8 cellular contexts compared by ENCODE assay signal in the genomic region with DNA sequence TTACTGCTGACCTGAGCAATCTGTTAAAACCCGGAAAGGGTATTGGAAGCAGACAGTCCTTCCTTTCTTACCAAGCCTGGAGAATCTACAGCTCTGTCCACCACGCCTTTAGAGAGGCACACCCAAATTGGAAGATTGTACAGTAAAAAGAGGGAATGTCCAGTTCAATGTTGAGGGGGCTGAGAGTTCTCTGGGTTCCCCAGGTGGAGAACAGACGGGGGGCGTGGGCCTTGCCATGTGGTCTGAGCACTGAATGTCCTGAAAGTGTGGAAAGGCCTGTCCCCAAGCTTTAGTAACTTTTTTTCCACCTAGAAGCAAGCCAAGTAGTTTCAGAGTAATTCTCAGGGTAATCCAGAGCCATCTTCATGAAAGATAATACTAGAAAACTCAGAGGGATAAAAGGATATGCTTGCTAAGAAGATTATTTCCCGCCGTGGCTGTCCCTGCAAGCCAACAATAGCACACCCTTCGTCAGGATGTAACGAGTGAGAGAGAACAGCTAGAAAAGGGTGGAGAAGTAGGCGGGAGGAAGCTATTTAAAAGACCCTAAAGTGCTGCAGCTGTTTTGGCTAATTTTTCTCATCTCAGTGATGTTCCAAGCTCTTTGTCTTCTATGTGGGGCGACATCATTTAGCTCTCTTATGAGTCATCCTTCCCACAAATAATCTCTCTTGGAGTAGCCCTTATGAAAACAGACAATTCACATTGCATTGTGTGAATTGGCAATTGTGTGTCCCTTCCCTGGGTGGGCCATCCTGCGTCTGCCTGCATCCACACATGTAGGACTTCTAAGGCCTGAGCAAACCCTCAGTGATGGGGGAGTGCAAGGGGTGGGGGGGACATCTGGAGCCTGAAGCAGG.
A peak's percentile ranks its signal among the peaks of the same experiment; 100 is the strongest.
DNase-seq lines count a peak whose midpoint lies in the region; ATAC-seq and TF ChIP-seq lines count a peak whose summit lies in the region.

No MANE protein-coding gene starts in this region.

- H3K4me3 ChIP-seq in neural progenitor cell: no peak overlapping the region

- H3K4me3 Mint-ChIP-seq in endothelial cell (ENCODE audit: unreplicated experiment) (no peak overlapping the region), neural progenitor cell (no peak overlapping the region)
- H3K4me3 Mint-ChIP-seq in activated T-cell treated with anti-CD3 and anti-CD28 coated beads, Interleukin-2, amount 50 U/mL, for 72 hours: no peak overlapping the region

- H3K36me3 ChIP-seq in neural progenitor cell: no peaks in the 10 kb centered on the region

- no peaks in the 10 kb centered on the region for H4K20me1 ChIP-seq in neural progenitor cell (ENCODE audit: low read depth)

- no peaks in the 10 kb centered on the region for H3K79me2 ChIP-seq in neural progenitor cell (ENCODE audit: low read depth)

- H3K4me2 ChIP-seq in neural progenitor cell: peak overlapping the region; percentile 0

- H3K27ac ChIP-seq in neural progenitor cell: peak overlapping the region; percentile 51

- DNase-seq in Ammon's horn (ENCODE audit: low spot score): peak; percentile 67
- DNase-seq in NCI-H748 (lab: John Stamatoyannopoulos, UW; ENCODE audit: unreplicated experiment): peak; percentile 83
- no peak for DNase-seq in endothelial cell (ENCODE audit: low spot score)
- DNase-seq in neural progenitor cell (ENCODE audit: low spot score): peak; percentile 19
- no peak for DNase-seq in activated T-cell treated with anti-CD3 and anti-CD28 coated beads, Interleukin-2, amount 50 U/mL, for 72 hours
- DNase-seq in LoVo (ENCODE audit: low spot score): no peak
- no peak for DNase-seq in NCI-H446 (lab: John Stamatoyannopoulos, UW)

- H3K4me1 Mint-ChIP-seq in endothelial cell (ENCODE audit: unreplicated experiment): peaks cover 10% of the 10 kb centered on the region
- H3K4me1 Mint-ChIP-seq in neural progenitor cell: peaks cover 31% of the 10 kb centered on the region
- H3K4me1 Mint-ChIP-seq in activated T-cell treated with anti-CD3 and anti-CD28 coated beads, Interleukin-2, amount 50 U/mL, for 72 hours (ENCODE audit: low read depth): no peaks in the 10 kb centered on the region

- TF ChIP-seq CTCF in endothelial cell (IDR thresholded peaks at IDR 0.05; ENCODE audit: unreplicated experiment): no peak
- TF ChIP-seq CTCF in neural progenitor cell (IDR thresholded peaks at IDR 0.05): no peak

- H2AFZ ChIP-seq in neural progenitor cell (replicated peaks): peak overlapping the region; percentile 4

- peak overlapping the region; percentile 78 for H3K27ac Mint-ChIP-seq in endothelial cell (ENCODE audit: unreplicated experiment)
- H3K27ac Mint-ChIP-seq in neural progenitor cell: peak overlapping the region; percentile 97
- H3K27ac Mint-ChIP-seq in activated T-cell treated with anti-CD3 and anti-CD28 coated beads, Interleukin-2, amount 50 U/mL, for 72 hours: no peak overlapping the region

- peaks cover 7% of the 10 kb centered on the region for H3F3A ChIP-seq in neural progenitor cell (ENCODE audit: low read depth)

- peaks cover 2% of the 10 kb centered on the region for H3K27me3 Mint-ChIP-seq in endothelial cell (ENCODE audit: unreplicated experiment)
- H3K27me3 Mint-ChIP-seq in neural progenitor cell (ENCODE audit: insufficient read depth, low read depth): peaks cover 3% of the 10 kb centered on the region
- no peaks in the 10 kb centered on the region for H3K27me3 Mint-ChIP-seq in activated T-cell treated with anti-CD3 and anti-CD28 coated beads, Interleukin-2, amount 50 U/mL, for 72 hours (ENCODE audit: low read depth)

- no peak overlapping the region for H3K9ac ChIP-seq in neural progenitor cell

- H3K27me3 ChIP-seq in neural progenitor cell: no peaks in the 10 kb centered on the region

- peaks cover 17% of the 10 kb centered on the region for H3K4me1 ChIP-seq in neural progenitor cell

- ATAC-seq in esophagus mucosa: no peak
- ATAC-seq in activated T-cell treated with anti-CD3 and anti-CD28 coated beads, Interleukin-2, amount 50 U/mL, for 72 hours (replicated peaks in 1 of 2): no peak

- H3K36me3 Mint-ChIP-seq in endothelial cell (ENCODE audit: low read depth, unreplicated experiment) (no peaks in the 10 kb centered on the region), neural progenitor cell (peaks cover 12% of the 10 kb centered on the region)
- peaks cover 0 to 2% of the 10 kb centered on the region in 2 donors for H3K36me3 Mint-ChIP-seq in activated T-cell treated with anti-CD3 and anti-CD28 coated beads, Interleukin-2, amount 50 U/mL, for 72 hours (ENCODE audit: insufficient read depth in 2 of 2)

- H3K9me3 Mint-ChIP-seq in endothelial cell (ENCODE audit: unreplicated experiment) (no peaks in the 10 kb centered on the region), neural progenitor cell (peaks cover 5% of the 10 kb centered on the region)
- no peaks in the 10 kb centered on the region for H3K9me3 Mint-ChIP-seq in activated T-cell treated with anti-CD3 and anti-CD28 coated beads, Interleukin-2, amount 50 U/mL, for 72 hours

- H3K9me3 ChIP-seq in neural progenitor cell (ENCODE audit: low read depth): no peaks in the 10 kb centered on the region

Comparison
In these comparisons a context has a peak if more than half of its experiments do, and no peak if none do; other contexts are left out.
1. DNase-seq: peak in Ammon's horn (single experiment), NCI-H748 (single experiment) and neural progenitor cell (single experiment); none in endothelial cell (single experiment), activated T-cell treated with anti-CD3 and anti-CD28 coated beads, Interleukin-2, amount 50 U/mL, for 72 hours (0 of 2), LoVo (single experiment) and NCI-H446 (0 of 2).